In the genomic region with DNA sequence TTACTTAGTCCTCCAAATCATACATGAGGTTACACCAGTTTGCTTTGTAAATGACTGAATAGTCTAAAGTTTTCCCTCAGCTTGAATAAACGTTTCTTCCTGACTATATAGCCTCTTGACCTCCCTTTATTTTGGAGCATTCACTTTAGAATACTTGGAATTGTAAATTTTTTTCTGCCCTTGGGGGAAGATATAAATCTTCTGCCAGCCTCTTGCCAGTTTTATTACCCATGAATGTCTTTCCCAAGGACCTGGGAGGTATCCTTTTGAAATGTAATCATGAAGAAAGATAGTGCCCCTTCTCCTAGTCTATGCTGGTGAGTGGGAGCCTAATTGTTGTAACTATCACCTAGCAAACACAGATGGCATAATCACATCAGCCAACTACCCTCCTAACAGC, we compare ENCODE assay signal across 28 cellular contexts.
DNase-seq lines count a peak whose midpoint lies in the region; ATAC-seq, FAIRE-seq and TF ChIP-seq lines count a peak whose summit lies in the region.
"Had no signal": no experiment of that assay in that cellular context is flagged by ENCODE, and none has a peak within 500 bp of the region (broad histone marks: within the 10 kb centered on the region; RNA-seq: fewer than 3 reads in every experiment).

No MANE protein-coding gene starts in this region.

- H3K27ac Mint-ChIP-seq in activated CD4-positive, alpha-beta T cell treated with anti-CD3 and anti-CD28 coated beads, Interleukin-2, amount 10 ng/mL, durations not matched to agents 7 days and 5 days, result no peak overlapping the region
- H3K27ac Mint-ChIP-seq: stimulated activated effector memory CD8-positive, alpha-beta T cell treated with anti-CD3 and anti-CD28 coated beads, Interleukin-12 subunit alpha, Interleukin-12 subunit beta, amount 100 ng/mL, for 72 hours had no signal

- H3K4me3 Mint-ChIP-seq in activated CD4-positive, alpha-beta T cell treated with anti-CD3 and anti-CD28 coated beads, Interleukin-2, amount 10 ng/mL, durations not matched to agents 7 days and 5 days, result no peak overlapping the region
- H3K4me3 Mint-ChIP-seq: activated T-cell treated with anti-CD3 and anti-CD28 coated beads, Interleukin-2, amount 50 U/mL, for 4 hours; stimulated activated effector memory CD8-positive, alpha-beta T cell treated with anti-CD3 and anti-CD28 coated beads, Interleukin-12 subunit alpha, Interleukin-12 subunit beta, amount 100 ng/mL, for 72 hours had no signal

- CTCF ChIA-PET in mammary epithelial cell (lab: Charles Lee; ENCODE audit: low non-redundant PET), result interaction anchor here (0.7 kb wide), 1 partner anchor 14 kb away, joined by 8 read pairs; no protein-coding TSS in a partner anchor
- CTCF ChIA-PET in endothelial cell of umbilical vein (lab: Charles Lee), result no interaction called here
- CTCF ChIA-PET in activated CD4-positive, alpha-beta T cell treated with anti-CD3 and anti-CD28 coated beads, Interleukin-2, amount 10 ng/mL, durations not matched to agents 7 days and 5 days (lab: Charles Lee), result interaction anchor here (0.7 to 1.2 kb wide), 2 partner anchors 13 to 666 kb away, joined by 3 read pairs; no protein-coding TSS in a partner anchor

- H3K36me3 Mint-ChIP-seq in activated CD4-positive, alpha-beta T cell treated with anti-CD3 and anti-CD28 coated beads, Interleukin-2, amount 10 ng/mL, durations not matched to agents 7 days and 5 days (ENCODE audit: low read depth), result no peaks in the 10 kb centered on the region
- H3K36me3 Mint-ChIP-seq: stimulated activated effector memory CD8-positive, alpha-beta T cell treated with anti-CD3 and anti-CD28 coated beads, Interleukin-12 subunit alpha, Interleukin-12 subunit beta, amount 100 ng/mL, for 72 hours had no signal

- H3K4me3 ChIP-seq in mammary epithelial cell (replicated peaks in 1 of 3; ENCODE audit: insufficient read depth in 1 of 3, low read depth in 2 of 3, low read length in 3 of 3) (no peak overlapping the region), breast epithelium (no peak overlapping the region), endothelial cell of umbilical vein (replicated peaks in 1 of 3; ENCODE audit: insufficient read depth in 1 of 3, low read depth in 1 of 3, low read length in 3 of 3) (no peak overlapping the region), right lobe of liver (no peak overlapping the region)
- H3K4me3 ChIP-seq: BLaER1, body of pancreas, lower lobe of right lung, PC-9, spleen, upper lobe of left lung had no signal

- ATAC-seq in right lobe of liver, result no peak
- ATAC-seq: activated T-cell treated with anti-CD3 and anti-CD28 coated beads, Interleukin-2, amount 50 U/mL, for 4 hours; body of pancreas; lower lobe of right lung; right cardiac atrium; Right ventricle myocardium inferior; stimulated activated effector memory CD8-positive, alpha-beta T cell treated with anti-CD3 and anti-CD28 coated beads, Interleukin-12 subunit alpha, Interleukin-12 subunit beta, amount 100 ng/mL, for 72 hours had no signal

- no peaks in the 10 kb centered on the region for H3K27me3 ChIP-seq in mammary epithelial cell (ENCODE audit: insufficient read depth, low read length)
- no peaks in the 10 kb centered on the region for H3K27me3 ChIP-seq in breast epithelium
- H3K27me3 ChIP-seq in endothelial cell of umbilical vein (ENCODE audit: control insufficient read depth in 2 of 2, insufficient read depth in 2 of 2, low read length in 2 of 2), result no peaks in the 10 kb centered on the region
- no peaks in the 10 kb centered on the region for H3K27me3 ChIP-seq in right lobe of liver
- H3K27me3 ChIP-seq: BLaER1, body of pancreas, spleen, upper lobe of left lung had no signal

- no peak for FAIRE-seq in endothelial cell of umbilical vein (lab: Jason Lieb, UNC)
- FAIRE-seq: keratinocyte had no signal

- H3K4me1 ChIP-seq in mammary epithelial cell (ENCODE audit: insufficient read depth, low read length) (no peaks in the 10 kb centered on the region), breast epithelium (no peaks in the 10 kb centered on the region), endothelial cell of umbilical vein (ENCODE audit: control insufficient read depth, extremely low read depth, insufficient read depth, low read length) (no peaks in the 10 kb centered on the region), right lobe of liver (no peaks in the 10 kb centered on the region)
- H3K4me1 ChIP-seq: BLaER1, body of pancreas, lower lobe of right lung, spleen, upper lobe of left lung had no signal

- H3K4me1 Mint-ChIP-seq in activated CD4-positive, alpha-beta T cell treated with anti-CD3 and anti-CD28 coated beads, Interleukin-2, amount 10 ng/mL, durations not matched to agents 7 days and 5 days, result no peaks in the 10 kb centered on the region
- H3K4me1 Mint-ChIP-seq: stimulated activated effector memory CD8-positive, alpha-beta T cell treated with anti-CD3 and anti-CD28 coated beads, Interleukin-12 subunit alpha, Interleukin-12 subunit beta, amount 100 ng/mL, for 72 hours had no signal

- 0% methylated on average over 1 of the region's 1 CpG for whole genome bisulfite sequencing in mammary epithelial cell (ENCODE audit: low coverage, missing lambda C conversion rate)
- WGBS in right lobe of liver (ENCODE audit: insufficient coverage, low coverage, low lambda C conversion rate, missing lambda C conversion rate), result 0% methylated on average over 1 of the region's 1 CpG

- no peaks in the 10 kb centered on the region for H3K9me3 ChIP-seq in mammary epithelial cell (replicated peaks; ENCODE audit: insufficient read depth, low read length)
- H3K9me3 ChIP-seq in breast epithelium, result no peaks in the 10 kb centered on the region
- no peaks in the 10 kb centered on the region for H3K9me3 ChIP-seq in endothelial cell of umbilical vein (replicated peaks; ENCODE audit: control insufficient read depth, insufficient read depth, low read length)
- H3K9me3 ChIP-seq in right lobe of liver, result no peaks in the 10 kb centered on the region
- H3K9me3 ChIP-seq: BLaER1, body of pancreas, lower lobe of right lung, upper lobe of left lung had no signal

- no peaks in the 10 kb centered on the region for H4K20me1 ChIP-seq in mammary epithelial cell (ENCODE audit: insufficient read depth, low read length)
- no peaks in the 10 kb centered on the region for H4K20me1 ChIP-seq in endothelial cell of umbilical vein (replicated peaks; ENCODE audit: control insufficient read depth, extremely low read depth, insufficient read depth, low read length)
- H4K20me1 ChIP-seq: BLaER1 had no signal

- dilution Hi-C loops in mammary epithelial cell (cut with HindIII; ENCODE audit: low sequenced_read_pairs), result no loop called here
- dilution Hi-C loops in endothelial cell of umbilical vein (cut with MboI; ENCODE audit: extremely low pct_ligation_motif_present, low sequenced_read_pairs), result no loop called here

- H3K4me2 ChIP-seq in mammary epithelial cell (ENCODE audit: insufficient read depth, low read depth, low read length) (no peak overlapping the region), endothelial cell of umbilical vein (ENCODE audit: insufficient read depth, low read length) (no peak overlapping the region)
- H3K4me2 ChIP-seq: BLaER1, PC-9 had no signal

- H3K27ac ChIP-seq in mammary epithelial cell (ENCODE audit: insufficient read depth, low read depth, low read length) (no peak overlapping the region), breast epithelium (no peak overlapping the region), endothelial cell of umbilical vein (ENCODE audit: insufficient read depth, low read depth, low read length) (no peak overlapping the region), right lobe of liver (no peak overlapping the region)
- H3K27ac ChIP-seq: BLaER1, body of pancreas, lower lobe of right lung, PC-9, spleen, upper lobe of left lung had no signal

- BruUV-seq in mammary epithelial cell (replicated peaks; lab: Mats Ljungman, UMichigan), result no TSS peak
- BruUV-seq in endothelial cell of umbilical vein (replicated peaks; lab: Mats Ljungman, UMichigan), result no TSS peak

- DNase-seq in mammary epithelial cell (no peak), breast epithelium (ENCODE audit: low spot score in 2 of 2) (no peak), NCI-H146 treated with DMSO at 0.1 percent for 48 hours (lab: John Stamatoyannopoulos, UW; ENCODE audit: unreplicated experiment) (peak; percentile 55), endothelial cell of umbilical vein (ENCODE audit: low read depth, low spot score) (peak; percentile 3), right lobe of liver (no peak), GM19238 (ENCODE audit: insufficient read length, low spot score) (no peak)
- DNase-seq in stimulated activated CD4-positive, alpha-beta T cell treated with anti-CD3 and anti-CD28 coated beads, Interleukin-15, amount 100 ng/mL, for 24 hours, result no peak
- DNase-seq in activated CD4-positive, alpha-beta T cell treated with anti-CD3 and anti-CD28 coated beads, Interleukin-2, amount 10 ng/mL, durations not matched to agents 7 days and 5 days, result no peak
- DNase-seq: activated CD4-positive, alpha-beta T cell treated with anti-CD3 and anti-CD28 coated beads, Interleukin-2, amount 50 U/mL, for 1 hour; activated gamma-delta T cell treated with Interleukin-2 at 50 U/mL for 16 hours; activated T-cell treated with anti-CD3 and anti-CD28 coated beads, Interleukin-2, amount 50 U/mL, for 4 hours; body of pancreas; cerebellar nuclear complex; DMS53; GDM1; glutamatergic neuron; H7; lower lobe of right lung; NCI-H187; PC-9; right cardiac atrium; spleen; stimulated activated CD4-positive, alpha-beta T cell treated with anti-CD3 and anti-CD28 coated beads, Interleukin-4, amount 100 ng/mL, for 1 hour; upper lobe of left lung had no signal

- intact Hi-C loops in mammary epithelial cell (cut with micrococcal nuclease) (no loop called here), breast epithelium (cut with DNase I; ENCODE audit: low total_unique reads) (no loop called here), endothelial cell of umbilical vein (cut with micrococcal nuclease) (no loop called here), right lobe of liver (cut with DNase I) (no loop called here)

- peak overlapping the region; percentile 0 for H2AFZ ChIP-seq in mammary epithelial cell (ENCODE audit: low read depth, low read length)
- H2AFZ ChIP-seq in endothelial cell of umbilical vein (ENCODE audit: low read depth, low read length), result no peak overlapping the region
- H2AFZ ChIP-seq: PC-9 had no signal

- no peaks in the 10 kb centered on the region for H3K36me3 ChIP-seq in mammary epithelial cell (ENCODE audit: insufficient read depth, low read length)
- H3K36me3 ChIP-seq in breast epithelium, result no peaks in the 10 kb centered on the region
- no peaks in the 10 kb centered on the region for H3K36me3 ChIP-seq in endothelial cell of umbilical vein (ENCODE audit: control insufficient read depth in 2 of 2, extremely low read depth in 1 of 2, insufficient read depth in 2 of 2, low read length in 2 of 2)
- H3K36me3 ChIP-seq in right lobe of liver, result no peaks in the 10 kb centered on the region
- H3K36me3 ChIP-seq: BLaER1, lower lobe of right lung, spleen, upper lobe of left lung had no signal

- peaks cover 3% of the 10 kb centered on the region for H3K9me3 Mint-ChIP-seq in activated CD4-positive, alpha-beta T cell treated with anti-CD3 and anti-CD28 coated beads, Interleukin-2, amount 10 ng/mL, durations not matched to agents 7 days and 5 days

- no peak for TF ChIP-seq POLR2A in breast epithelium (IDR thresholded peaks at IDR 0.05)
- no peak for TF ChIP-seq POLR2A in endothelial cell of umbilical vein (IDR thresholded peaks at IDR 0.05; ENCODE audit: low read depth, low read length)
- TF ChIP-seq POLR2A in right lobe of liver (IDR thresholded peaks at IDR 0.05), result no peak

- in situ Hi-C loops in mammary epithelial cell (cut with MboI; ENCODE audit: low sequenced_read_pairs in 2 of 2), result no loop called here

- POLR2A ChIA-PET in endothelial cell of umbilical vein (lab: Charles Lee), result no interaction called here
- POLR2A ChIA-PET in activated CD4-positive, alpha-beta T cell treated with anti-CD3 and anti-CD28 coated beads, Interleukin-2, amount 10 ng/mL, durations not matched to agents 7 days and 5 days (lab: Charles Lee), result no interaction called here

- no peak for TF ChIP-seq CTCF in mammary epithelial cell (conservative IDR thresholded peaks at IDR 0.05 in 1 of 2, IDR thresholded peaks at IDR 0.05 in 1 of 2; ENCODE audit: extremely low read depth in 1 of 2, insufficient read depth in 1 of 2, low read depth in 1 of 2, low read length in 2 of 2)
- no peak for TF ChIP-seq CTCF in breast epithelium (IDR thresholded peaks at IDR 0.05)
- no peak for TF ChIP-seq CTCF in endothelial cell of umbilical vein (IDR thresholded peaks at IDR 0.05; ENCODE audit: extremely low read depth in 1 of 2, insufficient read depth in 1 of 2, low read depth in 1 of 2, low read length in 2 of 2)
- TF ChIP-seq CTCF in right lobe of liver (IDR thresholded peaks at IDR 0.05), result no peak

- H3K9ac ChIP-seq in mammary epithelial cell (ENCODE audit: insufficient read depth, low read length) (no peak overlapping the region), endothelial cell of umbilical vein (replicated peaks; ENCODE audit: extremely low read depth, insufficient read depth, low read length) (no peak overlapping the region)
- H3K9ac ChIP-seq: BLaER1 had no signal

- H3K9me1 ChIP-seq in endothelial cell of umbilical vein (replicated peaks; ENCODE audit: control insufficient read depth, extremely low read depth, insufficient read depth, low read length), result no peaks in the 10 kb centered on the region

- H3K27me3 Mint-ChIP-seq in activated CD4-positive, alpha-beta T cell treated with anti-CD3 and anti-CD28 coated beads, Interleukin-2, amount 10 ng/mL, durations not matched to agents 7 days and 5 days, result no peaks in the 10 kb centered on the region

- H3K79me2 ChIP-seq in mammary epithelial cell (ENCODE audit: insufficient read depth, low read length) (no peaks in the 10 kb centered on the region), endothelial cell of umbilical vein (ENCODE audit: control insufficient read depth, insufficient read depth, low read length) (no peaks in the 10 kb centered on the region)

Comparison
In these comparisons a context has a peak if more than half of its experiments do, and no peak if none do; other contexts are left out.
1. DNase-seq: peak in NCI-H146 treated with DMSO at 0.1 percent for 48 hours (single experiment) and endothelial cell of umbilical vein (single experiment); none in mammary epithelial cell (single experiment), breast epithelium (0 of 2), stimulated activated CD4-positive, alpha-beta T cell treated with anti-CD3 and anti-CD28 coated beads, Interleukin-15, amount 100 ng/mL, for 24 hours (single experiment), right lobe of liver (0 of 3), activated CD4-positive, alpha-beta T cell treated with anti-CD3 and anti-CD28 coated beads, Interleukin-2, amount 10 ng/mL, durations not matched to agents 7 days and 5 days (single experiment) and GM19238 (single experiment).